22 cellular contexts compared by ENCODE assay signal in genomic region chr16:9384141-9384540, GRCh38.
DNase-seq lines count a peak whose midpoint lies in the region; ATAC-seq, FAIRE-seq and TF ChIP-seq lines count a peak whose summit lies in the region.
"Had no signal": no experiment of that assay in that cellular context is flagged by ENCODE, and none has a peak within 500 bp of the region (broad histone marks: within the 10 kb centered on the region; RNA-seq: fewer than 3 reads in every experiment).

No MANE protein-coding gene starts in this region.

- no peaks in the 10 kb centered on the region for H3K27me3 ChIP-seq in WERI-Rb-1 (ENCODE audit: insufficient read depth, low read depth, severe bottlenecking)
- H3K27me3 ChIP-seq: BE2C had no signal

- DNase-seq in WERI-Rb-1 (no peak), glutamatergic neuron (no peak), urothelium cell line (ENCODE audit: low spot score) (peak; percentile 15), DMS53 treated with DMSO at 0.1 percent for 48 hours (lab: John Stamatoyannopoulos, UW; ENCODE audit: unreplicated experiment) (no peak)
- DNase-seq: ACHN; BE2C; C1 segment of cervical spinal cord; CD4-positive, CD25-positive, alpha-beta regulatory T cell; CD8-positive, alpha-beta memory T cell; COR-L47; DMS 273 treated with DMSO at 0.1 percent for 48 hours; DMS53; GOT3; H7; HFFc6 had no signal

- peaks cover 6% of the 10 kb centered on the region for H3K9me3 ChIP-seq in WERI-Rb-1 (ENCODE audit: severe bottlenecking)
- H3K9me3 ChIP-seq: BE2C had no signal

- H3K27me3 Mint-ChIP-seq in brain: peaks cover 6% of the 10 kb centered on the region
- H3K27me3 Mint-ChIP-seq in glutamatergic neuron (ENCODE audit: unreplicated experiment): no peaks in the 10 kb centered on the region
- H3K27me3 Mint-ChIP-seq: CD4-positive, CD25-positive, alpha-beta regulatory T cell had no signal

- H3K27ac Mint-ChIP-seq in brain (peak overlapping the region in 3 of 5 experiments; percentile 7 to 18 (median 13)), glutamatergic neuron (ENCODE audit: unreplicated experiment) (peak overlapping the region; percentile 9)
- H3K27ac Mint-ChIP-seq: CD4-positive, CD25-positive, alpha-beta regulatory T cell; CD8-positive, alpha-beta memory T cell; HFFc6 had no signal

- H3K4me3 ChIP-seq in WERI-Rb-1 (ENCODE audit: low read depth, low read length): peak overlapping the region; percentile 17; the same call in 1 of the 2 replicates

- H3K4me1 Mint-ChIP-seq in brain: peaks cover 7% of the 10 kb centered on the region
- H3K4me1 Mint-ChIP-seq in glutamatergic neuron (ENCODE audit: low read depth, unreplicated experiment): peaks cover 2% of the 10 kb centered on the region
- H3K4me1 Mint-ChIP-seq: CD8-positive, alpha-beta memory T cell had no signal

- ATAC-seq in GM19463 (IDR thresholded peaks at IDR 0.05; ENCODE audit: unreplicated experiment): no peak
- no peak for ATAC-seq in GM18867 (IDR thresholded peaks at IDR 0.05; ENCODE audit: unreplicated experiment)
- ATAC-seq: HCT116 had no signal

- no peaks in the 10 kb centered on the region for H3K36me3 ChIP-seq in WERI-Rb-1
- H3K36me3 ChIP-seq: BE2C had no signal

- H3K27ac ChIP-seq in WERI-Rb-1: peak overlapping the region; percentile 82

- peaks cover 9 to 32% (median 17%) of the 10 kb centered on the region in 5 experiments for H3K9me3 Mint-ChIP-seq in brain
- peaks cover 11% of the 10 kb centered on the region for H3K9me3 Mint-ChIP-seq in glutamatergic neuron (ENCODE audit: unreplicated experiment)

- no peaks in the 10 kb centered on the region for H3K36me3 Mint-ChIP-seq in brain
- H3K36me3 Mint-ChIP-seq in glutamatergic neuron (ENCODE audit: unreplicated experiment): peaks cover 5% of the 10 kb centered on the region
- H3K36me3 Mint-ChIP-seq: CD4-positive, CD25-positive, alpha-beta regulatory T cell; CD8-positive, alpha-beta memory T cell had no signal

- TF ChIP-seq CTCF in WERI-Rb-1 (IDR thresholded peaks at IDR 0.05; ENCODE audit: low read depth, low read length): no peak
- no peak for TF ChIP-seq CTCF in brain (conservative IDR thresholded peaks at IDR 0.05)
- TF ChIP-seq CTCF in glutamatergic neuron (IDR thresholded peaks at IDR 0.05; ENCODE audit: partially characterized antibody, unreplicated experiment): no peak

- no peak for FAIRE-seq in urothelium cell line (lab: Jason Lieb, UNC)
- FAIRE-seq: A204.1, G401.6, GM12891 had no signal

- no peak overlapping the region for H3K4me3 Mint-ChIP-seq in brain
- no peak overlapping the region for H3K4me3 Mint-ChIP-seq in glutamatergic neuron (ENCODE audit: unreplicated experiment)
- H3K4me3 Mint-ChIP-seq: CD4-positive, CD25-positive, alpha-beta regulatory T cell; CD8-positive, alpha-beta memory T cell; HFFc6 had no signal
